Comparison of ENCODE assay signal across 11 cellular contexts in genomic region chr15:74780523-74780982, GRCh38. TPM values are rescaled to one million over a fixed set of nuclear protein-coding genes. Genes with fewer than 3 reads are reported as not detected.
DNase-seq lines count a peak whose midpoint lies in the region; ATAC-seq and TF ChIP-seq lines count a peak whose summit lies in the region.
"Had no signal": no experiment of that assay in that cellular context is flagged by ENCODE, and none has a peak within 500 bp of the region (broad histone marks: within the 10 kb centered on the region; RNA-seq: fewer than 3 reads in every experiment).

No MANE protein-coding gene starts in this region.

- TF ChIP-seq RAD21 in liver (IDR thresholded peaks at IDR 0.05) = no peak

- H3K9ac ChIP-seq in liver (ENCODE audit: low read depth in 1 of 2, low read length in 2 of 2) = peak overlapping the region; percentile 14 to 57

- peak overlapping the region; percentile 96 for H3K27ac Mint-ChIP-seq in activated naive CD4-positive, alpha-beta T cell treated with anti-CD3 and anti-CD28 coated beads for 36 hours
- H3K27ac Mint-ChIP-seq in activated B cell treated with CpG ODN at 0.5 μM for 24 hours = peak overlapping the region; percentile 96

- TF ChIP-seq EP300 in stomach (IDR thresholded peaks at IDR 0.05) = no peak

- CTCF ChIA-PET in activated naive CD4-positive, alpha-beta T cell treated with anti-CD3 and anti-CD28 coated beads for 36 hours (lab: Charles Lee) = interaction anchor here (0.6 to 29.5 kb wide), 12 partner anchors 2 to 371 kb away, joined by 3 to 1193 read pairs (median 4); partner anchors contain the start of genes CSK and ULK3
- CTCF ChIA-PET in activated B cell treated with CpG ODN at 0.5 μM for 24 hours (lab: Charles Lee) = interaction anchor here (1.0 to 18.7 kb wide), 3 partner anchors 9 to 121 kb away, joined by 3 to 1146 read pairs (median 132); no protein-coding TSS in a partner anchor

- H3K4me1 Mint-ChIP-seq in activated naive CD4-positive, alpha-beta T cell treated with anti-CD3 and anti-CD28 coated beads for 36 hours (ENCODE audit: low read depth) = peaks cover 55% of the 10 kb centered on the region
- H3K4me1 Mint-ChIP-seq in activated B cell treated with CpG ODN at 0.5 μM for 24 hours = peaks cover 81% of the 10 kb centered on the region

- H3K36me3 ChIP-seq in liver (ENCODE audit: control insufficient read depth in 4 of 4, insufficient read depth in 3 of 4, low read depth in 1 of 4, low read length in 3 of 4) (no peaks in the 10 kb centered on the region), stomach (no peaks in the 10 kb centered on the region)

- H3K27me3 Mint-ChIP-seq in activated naive CD4-positive, alpha-beta T cell treated with anti-CD3 and anti-CD28 coated beads for 36 hours (ENCODE audit: low read depth) = no peaks in the 10 kb centered on the region
- no peaks in the 10 kb centered on the region for H3K27me3 Mint-ChIP-seq in activated B cell treated with CpG ODN at 0.5 μM for 24 hours

- TF ChIP-seq CTCF in activated B cell treated with CpG ODN at 0.5 μM for 24 hours (IDR thresholded peaks at IDR 0.05) = no peak
- no peak for TF ChIP-seq CTCF in liver (IDR thresholded peaks at IDR 0.05; ENCODE audit: low read depth, low read length, missing input control)
- no peak for TF ChIP-seq CTCF in stomach (IDR thresholded peaks at IDR 0.05)

- H3K36me3 Mint-ChIP-seq in activated naive CD4-positive, alpha-beta T cell treated with anti-CD3 and anti-CD28 coated beads for 36 hours (ENCODE audit: low read depth) = peaks cover 42% of the 10 kb centered on the region
- H3K36me3 Mint-ChIP-seq in activated B cell treated with CpG ODN at 0.5 μM for 24 hours (ENCODE audit: low read depth) = peaks cover 32% of the 10 kb centered on the region

- intact Hi-C loops in activated naive CD4-positive, alpha-beta T cell treated with anti-CD3 and anti-CD28 coated beads for 36 hours (cut with micrococcal nuclease) = loop anchor here (2.0 to 10.0 kb wide), 2 partner anchors 62 to 844 kb away; partner anchors contain the start of genes SNUPN and ULK3
- intact Hi-C loops in activated B cell treated with CpG ODN at 0.5 μM for 24 hours (cut with micrococcal nuclease) = loop anchor here (5.0 kb wide), 1 partner anchor 788 kb away; the partner anchor contains the start of genes PML and STOML1
- intact Hi-C loops in stomach (cut with DNase I; ENCODE audit: low total_unique reads) = no loop called here

- H3K27ac ChIP-seq in liver (ENCODE audit: low read depth in 1 of 2, low read length in 2 of 2) (peak overlapping the region; percentile 82 to 90), stomach (peak overlapping the region; percentile 8 to 95 (median 87))

- H3K9me3 Mint-ChIP-seq in activated naive CD4-positive, alpha-beta T cell treated with anti-CD3 and anti-CD28 coated beads for 36 hours = no peaks in the 10 kb centered on the region
- H3K9me3 Mint-ChIP-seq in activated B cell treated with CpG ODN at 0.5 μM for 24 hours = no peaks in the 10 kb centered on the region

- H3K4me1 ChIP-seq in liver (ENCODE audit: control insufficient read depth in 4 of 4, insufficient read depth in 4 of 4, low read length in 3 of 4) = peaks cover 24 to 65% (median 51%) of the 10 kb centered on the region in 4 donors
- H3K4me1 ChIP-seq in stomach = peaks cover 53 to 89% (median 71%) of the 10 kb centered on the region in 4 donors

- H3K9me3 ChIP-seq in liver (ENCODE audit: control insufficient read depth in 4 of 4, low read length in 3 of 4) (no peaks in the 10 kb centered on the region), stomach (no peaks in the 10 kb centered on the region)
- H3K9me3 ChIP-seq: body of pancreas had no signal

- WGBS in liver = 29% methylated on average over 9 of the region's 9 CpGs
- WGBS in stomach, 5 donors = 47 to 57% (median 50%) methylated on average over 9 of the region's 9 CpGs

- peak overlapping the region; percentile 84 for H3K4me3 Mint-ChIP-seq in activated naive CD4-positive, alpha-beta T cell treated with anti-CD3 and anti-CD28 coated beads for 36 hours
- H3K4me3 Mint-ChIP-seq in activated B cell treated with CpG ODN at 0.5 μM for 24 hours = peak overlapping the region; percentile 93

- H3K4me3 ChIP-seq in liver (ENCODE audit: low read depth in 1 of 3, low read length in 3 of 3) = peak overlapping the region in 2 of 3 donors; percentile 4
- H3K4me3 ChIP-seq in stomach = peak overlapping the region in 1 of 4 donors; percentile 81
- H3K4me3 ChIP-seq: body of pancreas had no signal

- POLR2A ChIA-PET in activated B cell treated with CpG ODN at 0.5 μM for 24 hours (lab: Charles Lee) = interaction anchor here (0.6 to 32.5 kb wide), 13 partner anchors 1 to 674 kb away, joined by 3 to 2569 read pairs (median 4); partner anchors contain the start of genes CLK3, CSK and ULK3

- no peak for DNase-seq in activated naive CD4-positive, alpha-beta T cell treated with anti-CD3 and anti-CD28 coated beads for 36 hours
- DNase-seq in activated naive CD4-positive, alpha-beta T cell (lab: John Stamatoyannopoulos, UW) = no peak
- no peak for DNase-seq in activated B cell treated with CpG ODN at 0.5 μM for 24 hours
- DNase-seq in stomach = no peak
- DNase-seq in NCI-H2227 treated with DMSO at 0.1 percent for 48 hours (lab: John Stamatoyannopoulos, UW) = no peak
- DNase-seq in HUDEP-2 (lab: John Stamatoyannopoulos, UW; ENCODE audit: unreplicated experiment in 76 of 76) = no peak
- no peak for DNase-seq in GM19238 (ENCODE audit: insufficient read length, low spot score)
- DNase-seq: foreskin melanocyte had no signal

- no peak for TF ChIP-seq POLR2A in stomach (IDR thresholded peaks at IDR 0.05)

- H3K27me3 ChIP-seq in liver (ENCODE audit: control insufficient read depth in 4 of 4, insufficient read depth in 4 of 4, low read length in 3 of 4) (no peaks in the 10 kb centered on the region), stomach (no peaks in the 10 kb centered on the region)
- H3K27me3 ChIP-seq: body of pancreas had no signal

- no peak for ATAC-seq in activated B cell treated with CpG ODN at 0.5 μM for 24 hours (ENCODE audit: low read depth)
- ATAC-seq: body of pancreas had no signal

TF ChIP-seq in liver, 16 proteins besides CTCF, POLR2A, EP300 and RAD21:
- TF ChIP-seq YY1 (IDR thresholded peaks at IDR 0.05) (no peak), FOXA2 (IDR thresholded peaks at IDR 0.05) (no peak), RXRA (IDR thresholded peaks at IDR 0.05) (no peak), NR2F2 (IDR thresholded peaks at IDR 0.05) (no peak), REST (IDR thresholded peaks at IDR 0.05) (no peak), HNF4A (conservative IDR thresholded peaks at IDR 0.05) (no peak), EGR1 (IDR thresholded peaks at IDR 0.05; ENCODE audit: low read depth in 2 of 2) (no peak)

RNA-seq across cellular contexts. Expression of gene CSK, which starts 1.3 kb away (rescaled TPM):
- total RNA-seq in activated naive CD4-positive, alpha-beta T cell treated with anti-CD3 and anti-CD28 coated beads for 36 hours = 100 to 1,000 TPM; 272 to 282 TPM
- total RNA-seq in activated B cell treated with CpG ODN at 0.5 μM for 24 hours (540 and 557 TPM in 2 replicates), liver (10 to 100 TPM; 19.0 to 41.7 TPM), stomach (10 to 100 TPM; 15.2 to 61.0 (median 20.7) TPM)
- polyA plus RNA-seq in liver (10 to 100 TPM in 1 of 2 donors, 1 to 10 TPM in 1; 6.9 to 29.3 TPM), stomach (10 to 100 TPM; 21.8 to 33.4 (median 26.2) TPM)

RNA-seq across cellular contexts. Expression of gene CYP1A2, which starts 31.9 kb away (rescaled TPM):
- total RNA-seq in activated naive CD4-positive, alpha-beta T cell treated with anti-CD3 and anti-CD28 coated beads for 36 hours = not detected
- total RNA-seq in activated B cell treated with CpG ODN at 0.5 μM for 24 hours = 0.16 TPM in 1 of 2 replicates, not detected in the other
- 10 to 100 TPM in 1 of 2 donors, not detected in 1; 32.5 TPM for total RNA-seq in liver
- 10 to 100 TPM; 21.8 to 31.7 TPM for polyA plus RNA-seq in liver
- not detected for total RNA-seq in stomach
- not detected for polyA plus RNA-seq in stomach
- total RNA-seq: body of pancreas, HT1080 had no signal

RNA-seq across cellular contexts. Expression of gene LMAN1L, which starts 32.1 kb away (rescaled TPM):
- total RNA-seq in activated naive CD4-positive, alpha-beta T cell treated with anti-CD3 and anti-CD28 coated beads for 36 hours = not detected
- total RNA-seq in activated B cell treated with CpG ODN at 0.5 μM for 24 hours (1.0 and 2.2 TPM in 2 replicates), liver (under 1 TPM in 1 of 2 donors, not detected in 1; 0.08 TPM), stomach (10 to 100 TPM in 1 of 5 donors, 1 to 10 TPM in 1, not detected in 3; 5.9 to 83.5 TPM)
- polyA plus RNA-seq in liver (not detected), stomach (not detected)
- total RNA-seq: body of pancreas had no signal

RNA-seq across cellular contexts. Expression of gene CPLX3, which starts 45.9 kb away (rescaled TPM):
- total RNA-seq in activated naive CD4-positive, alpha-beta T cell treated with anti-CD3 and anti-CD28 coated beads for 36 hours = not detected
- total RNA-seq in activated B cell treated with CpG ODN at 0.5 μM for 24 hours (0.20 and 0.22 TPM in 2 replicates), liver (not detected), stomach (10 to 100 TPM in 2 of 5 donors, not detected in 3; 37.5 to 57.8 TPM)
- polyA plus RNA-seq in liver (not detected), stomach (1 to 10 TPM in 1 of 3 donors, under 1 TPM in 1, not detected in 1; 0.61 to 1.4 TPM)
- total RNA-seq: body of pancreas had no signal

RNA-seq across cellular contexts. Expression of gene CYP1A1, which starts 55.2 kb away (rescaled TPM):
- total RNA-seq in activated naive CD4-positive, alpha-beta T cell treated with anti-CD3 and anti-CD28 coated beads for 36 hours = under 1 TPM; 0.12 to 0.37 TPM
- total RNA-seq in activated B cell treated with CpG ODN at 0.5 μM for 24 hours (0.49 and 1.3 TPM in 2 replicates), liver (1 to 10 TPM in 1 of 2 donors, under 1 TPM in 1; 0.19 to 4.4 TPM), stomach (under 1 TPM in 3 of 5 donors, not detected in 2; 0.37 to 0.58 (median 0.43) TPM)
- polyA plus RNA-seq in liver (1 to 10 TPM; 1.0 to 1.4 TPM), stomach (under 1 TPM in 1 of 3 donors, not detected in 2; 0.20 TPM)
